8 cellular contexts compared by ENCODE assay signal in the genomic region with DNA sequence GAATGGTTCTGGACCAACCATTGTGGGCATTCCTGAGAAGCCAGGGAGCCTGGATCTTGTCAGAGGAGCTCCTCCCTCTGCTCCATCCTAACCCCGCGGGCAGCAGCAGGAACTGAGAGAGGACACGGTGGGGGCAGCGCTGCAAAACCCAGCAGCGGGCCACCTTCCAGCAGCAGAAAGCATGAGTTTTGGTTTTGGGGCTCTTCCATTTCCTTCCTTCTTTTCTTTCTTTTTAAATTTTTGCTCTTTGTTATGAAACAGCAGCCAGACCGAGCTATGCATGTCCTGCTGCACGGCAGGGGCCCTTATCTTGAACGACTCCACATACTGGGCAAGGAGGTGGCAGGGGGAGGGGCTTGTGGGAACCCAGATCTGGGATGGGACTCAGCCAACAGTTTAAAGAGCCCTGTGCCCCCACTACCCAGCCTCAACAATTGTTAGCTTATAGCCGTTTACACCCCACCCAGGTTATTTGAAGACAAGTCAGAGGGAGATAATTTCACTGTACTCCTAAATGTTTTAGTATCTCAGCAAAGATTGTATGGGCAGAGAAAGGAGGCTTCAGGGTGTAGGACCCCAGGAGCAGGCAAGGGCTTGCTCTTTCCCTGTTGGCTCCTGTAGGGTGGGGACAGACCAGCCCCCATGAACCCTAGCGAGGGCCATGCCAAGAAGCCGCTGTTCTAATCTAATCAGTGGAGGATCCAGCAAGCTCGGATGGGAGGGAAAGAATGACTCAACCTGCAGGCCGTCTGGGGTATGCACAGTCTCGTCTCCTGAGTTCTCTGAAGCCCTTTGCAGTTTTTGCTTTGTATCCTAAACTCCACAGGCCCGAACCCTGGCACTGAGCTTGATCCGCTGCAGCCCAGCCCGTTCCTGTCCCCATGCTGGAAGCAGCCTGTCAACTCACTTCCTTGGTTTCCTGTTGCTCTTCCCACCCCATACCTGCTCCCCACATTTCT.
DNase-seq lines count a peak whose midpoint lies in the region; ATAC-seq and TF ChIP-seq lines count a peak whose summit lies in the region.

No MANE protein-coding gene starts in this region.

- H2BK5ac ChIP-seq in IMR-90 (ENCODE audit: low read depth, low read length, poor library complexity, severe bottlenecking), result peak overlapping the region; percentile 64

- peak overlapping the region; percentile 46; the same call in 1 of the 2 replicates for H2BK20ac ChIP-seq in IMR-90 (ENCODE audit: low read depth, low read length)

- peaks cover 49% of the 10 kb centered on the region for H3K9me1 ChIP-seq in IMR-90 (ENCODE audit: insufficient read depth, low read length)

- H2BK15ac ChIP-seq in IMR-90 (ENCODE audit: low read depth, low read length), result peak overlapping the region; percentile 53; the same call in 1 of the 3 replicates

- no peaks in the 10 kb centered on the region for H3K36me3 ChIP-seq in IMR-90 (ENCODE audit: control insufficient read depth, insufficient read depth, low read length)

- POLR2A ChIA-PET in IMR-90 (lab: Charles Lee; ENCODE audit: unreplicated experiment), result no interaction called here
- POLR2A ChIA-PET in activated CD8-positive, alpha-beta T cell treated with anti-CD3 and anti-CD28 coated beads for 36 hours (lab: Charles Lee), result interaction anchor here (1.2 to 9.5 kb wide), 6 partner anchors 10 to 29 kb away, joined by 3 to 132 read pairs (median 8); no protein-coding TSS in a partner anchor

- H2AFZ ChIP-seq in IMR-90 (replicated peaks; ENCODE audit: low read length, poor library complexity), result peak overlapping the region; percentile 67

- no peaks in the 10 kb centered on the region for H3K27me3 Mint-ChIP-seq in activated CD8-positive, alpha-beta T cell treated with anti-CD3 and anti-CD28 coated beads for 36 hours
- no peaks in the 10 kb centered on the region for H3K27me3 Mint-ChIP-seq in osteocyte (ENCODE audit: unreplicated experiment)

- H3K27me3 ChIP-seq in IMR-90 (ENCODE audit: control insufficient read depth, insufficient read depth, low read length), result no peaks in the 10 kb centered on the region

- H3K27ac ChIP-seq in IMR-90 (ENCODE audit: insufficient read depth, low read length), result peak overlapping the region; percentile 70

- peaks cover 6 to 97% of the 10 kb centered on the region in 2 experiments; a peak in 3 of 4 replicates for H3K79me1 ChIP-seq in IMR-90 (ENCODE audit: low read depth in 1 of 2, low read length in 2 of 2)

- peak overlapping the region; percentile 65 for H3K18ac ChIP-seq in IMR-90 (ENCODE audit: low read depth, low read length)

- WGBS in IMR-90 (ENCODE audit: extremely low coverage in 2 of 2, insufficient read length in 1 of 2), 2 experiments, result 18% methylated on average over 8 of the region's 17 CpGs; no CpG with 5 or more reads in 1 of the 2 experiments

- H4K5ac ChIP-seq in IMR-90 (ENCODE audit: low read depth, low read length), result peak overlapping the region; percentile 65

- H3K56ac ChIP-seq in IMR-90 (ENCODE audit: extremely low read depth, insufficient read depth, low read length), result peak overlapping the region; percentile 65

- TF ChIP-seq CTCF in IMR-90 (conservative IDR thresholded peaks at IDR 0.05; ENCODE audit: low read depth, low read length) (no peak), fibroblast of the aortic adventitia (IDR thresholded peaks at IDR 0.05; ENCODE audit: insufficient read depth, low read length) (peak; percentile 48), osteocyte (IDR thresholded peaks at IDR 0.05) (no peak)
- TF ChIP-seq CTCF in activated CD8-positive, alpha-beta T cell treated with anti-CD3 and anti-CD28 coated beads for 36 hours (IDR thresholded peaks at IDR 0.05), result no peak

- TF ChIP-seq POLR2A in IMR-90 (IDR thresholded peaks at IDR 0.05; ENCODE audit: low read depth, low read length), result 0 out of 2 replicates have a peak, but pooled peaks have one; percentile 18

- H3K27ac Mint-ChIP-seq in activated CD8-positive, alpha-beta T cell treated with anti-CD3 and anti-CD28 coated beads for 36 hours, result peak overlapping the region; percentile 98
- peak overlapping the region; percentile 94 for H3K27ac Mint-ChIP-seq in osteocyte (ENCODE audit: unreplicated experiment)

- in situ Hi-C loops in IMR-90 (cut with MboI; ENCODE audit: low sequenced_read_pairs), result no loop called here

- peaks cover 91% of the 10 kb centered on the region for H3K4me1 Mint-ChIP-seq in activated CD8-positive, alpha-beta T cell treated with anti-CD3 and anti-CD28 coated beads for 36 hours (ENCODE audit: low read depth)
- peaks cover 79% of the 10 kb centered on the region for H3K4me1 Mint-ChIP-seq in osteocyte (ENCODE audit: unreplicated experiment)

- H2BK120ac ChIP-seq in IMR-90 (ENCODE audit: low read depth, low read length), result peak overlapping the region; percentile 85

- H4K20me1 ChIP-seq in IMR-90 (ENCODE audit: insufficient read depth, low read length), result peaks cover 97% of the 10 kb centered on the region

- peak overlapping the region; percentile 90 for H3K4ac ChIP-seq in IMR-90 (ENCODE audit: low read depth, low read length)

- CTCF ChIA-PET in IMR-90 (lab: Yijun Ruan, JAX), result interaction anchor here (1.0 kb wide), 1 partner anchor 42 kb away, joined by 5 read pairs; no protein-coding TSS in a partner anchor
- CTCF ChIA-PET in activated CD8-positive, alpha-beta T cell treated with anti-CD3 and anti-CD28 coated beads for 36 hours (lab: Charles Lee), result interaction anchor here (0.7 to 3.9 kb wide), 9 partner anchors 9 to 121 kb away, joined by 3 to 35 read pairs (median 3); no protein-coding TSS in a partner anchor

- H3K4me2 ChIP-seq in IMR-90 (ENCODE audit: low read depth, low read length), result peak overlapping the region; percentile 75

- H3K9ac ChIP-seq in IMR-90 (ENCODE audit: low read depth, low read length), result peak overlapping the region; percentile 34

- intact Hi-C loops in IMR-90 (cut with micrococcal nuclease), result no loop called here
- intact Hi-C loops in activated CD8-positive, alpha-beta T cell treated with anti-CD3 and anti-CD28 coated beads for 36 hours (cut with micrococcal nuclease), result no loop called here

- BruUV-seq in IMR-90 (replicated peaks; lab: Mats Ljungman, UMichigan), result no TSS peak

- peak overlapping the region; percentile 77 for H2AK9ac ChIP-seq in IMR-90 (replicated peaks; ENCODE audit: low read depth, low read length, poor library complexity)

- DNase-seq in CD1c-positive myeloid dendritic cell (ENCODE audit: extremely low spot score) (peak; percentile 81), IMR-90 (peak; percentile 75), fibroblast of the aortic adventitia (ENCODE audit: low read depth) (peak; percentile 92), osteocyte (ENCODE audit: extremely low spot score, unreplicated experiment) (no peak), Ammon's horn (ENCODE audit: low spot score) (no peak)
- DNase-seq in activated CD8-positive, alpha-beta T cell treated with anti-CD3 and anti-CD28 coated beads for 36 hours, result peak; percentile 76

- peaks cover 60% of the 10 kb centered on the region for H3K4me1 ChIP-seq in IMR-90 (ENCODE audit: control insufficient read depth, insufficient read depth, low read length)

- dilution Hi-C loops in IMR-90 (cut with HindIII; ENCODE audit: low sequenced_read_pairs, unreplicated experiment), result no loop called here

- H3K14ac ChIP-seq in IMR-90 (replicated peaks; ENCODE audit: low read depth, low read length), result peak overlapping the region; percentile 77

- H3K9me3 Mint-ChIP-seq in activated CD8-positive, alpha-beta T cell treated with anti-CD3 and anti-CD28 coated beads for 36 hours, result no peaks in the 10 kb centered on the region
- H3K9me3 Mint-ChIP-seq in osteocyte (ENCODE audit: unreplicated experiment), result no peaks in the 10 kb centered on the region

- H3K23ac ChIP-seq in IMR-90 (ENCODE audit: low read depth, low read length), result peak overlapping the region; percentile 94

- H2AK5ac ChIP-seq in IMR-90 (ENCODE audit: low read depth, low read length), result peak overlapping the region; percentile 91

- H3K4me3 Mint-ChIP-seq in activated CD8-positive, alpha-beta T cell treated with anti-CD3 and anti-CD28 coated beads for 36 hours, result peak overlapping the region; percentile 67
- H3K4me3 Mint-ChIP-seq in osteocyte (ENCODE audit: unreplicated experiment), result peak overlapping the region; percentile 26

- no peak overlapping the region for H3K4me3 ChIP-seq in IMR-90 (ENCODE audit: insufficient read depth, low read depth, low read length)
- H3K4me3 ChIP-seq in fibroblast of the aortic adventitia (ENCODE audit: low read depth, low read length), result peak overlapping the region; percentile 36

- no peak for TF ChIP-seq RAD21 in IMR-90 (IDR thresholded peaks at IDR 0.05; ENCODE audit: low read length)

- peak overlapping the region; percentile 30 to 88; a peak in 3 of 4 replicates for H4K8ac ChIP-seq in IMR-90 (ENCODE audit: low read depth in 2 of 2, low read length in 2 of 2)

- peak overlapping the region; percentile 54 for H4K91ac ChIP-seq in IMR-90 (ENCODE audit: insufficient read depth, low read depth, low read length)

- ATAC-seq in IMR-90 (ENCODE audit: low read depth) (peak; percentile 75), GM21447 (IDR thresholded peaks at IDR 0.05; ENCODE audit: unreplicated experiment) (no peak), HG02840 (IDR thresholded peaks at IDR 0.05; ENCODE audit: low FRiP score, unreplicated experiment) (no peak)
- ATAC-seq in activated CD8-positive, alpha-beta T cell treated with anti-CD3 and anti-CD28 coated beads for 36 hours, result peak; percentile 53

- no peaks in the 10 kb centered on the region for H3K9me3 ChIP-seq in IMR-90 (ENCODE audit: control insufficient read depth, insufficient read depth, low read length)

- H3K36me3 Mint-ChIP-seq in activated CD8-positive, alpha-beta T cell treated with anti-CD3 and anti-CD28 coated beads for 36 hours (ENCODE audit: low read depth), result peaks cover 45% of the 10 kb centered on the region
- H3K36me3 Mint-ChIP-seq in osteocyte (ENCODE audit: unreplicated experiment), result no peaks in the 10 kb centered on the region

TF ChIP-seq in IMR-90, 13 proteins besides CTCF, POLR2A, EP300 and RAD21 (continues in another document):
- TF ChIP-seq BHLHE40 (IDR thresholded peaks at IDR 0.05; ENCODE audit: low read depth, low read length) (no peak), SMC3 (IDR thresholded peaks at IDR 0.05; ENCODE audit: low read depth, low read length) (no peak), NFE2L2 (IDR thresholded peaks at IDR 0.05; ENCODE audit: low read depth, low read length) (no peak), MAZ (IDR thresholded peaks at IDR 0.05; ENCODE audit: borderline replicate concordance, low read depth, low read length) (0 out of 2 replicates have a peak, but pooled peaks have one; percentile 36), RFX5 (IDR thresholded peaks at IDR 0.05; ENCODE audit: low read depth, low read length) (no peak), FOS (IDR thresholded peaks at IDR 0.05; ENCODE audit: low read depth, low read length) (peak; percentile 71), CHD1 (IDR thresholded peaks at IDR 0.05; ENCODE audit: low read depth, low read length) (no peak), RCOR1 (IDR thresholded peaks at IDR 0.05; ENCODE audit: insufficient replicate concordance, low read length) (no peak)

Comparison
In these comparisons a context has a peak if more than half of its experiments do, and no peak if none do; other contexts are left out.
1. DNase-seq: peak in CD1c-positive myeloid dendritic cell (single experiment), IMR-90 (single experiment), activated CD8-positive, alpha-beta T cell treated with anti-CD3 and anti-CD28 coated beads for 36 hours (single experiment) and fibroblast of the aortic adventitia (single experiment); none in osteocyte (single experiment) and Ammon's horn (single experiment).
2. ATAC-seq: peak in IMR-90 (single experiment) and activated CD8-positive, alpha-beta T cell treated with anti-CD3 and anti-CD28 coated beads for 36 hours (single experiment); none in GM21447 (single experiment) and HG02840 (single experiment).